In genomic region chr19:55549500-55550320, GRCh38 we compare ENCODE assay signal across 10 cellular contexts. TPM values are rescaled to one million over a fixed set of nuclear protein-coding genes. Genes with fewer than 3 reads are reported as not detected.
DNase-seq lines count a peak whose midpoint lies in the region; ATAC-seq, FAIRE-seq and TF ChIP-seq lines count a peak whose summit lies in the region.
"Had no signal": no experiment of that assay in that cellular context is flagged by ENCODE, and none has a peak within 500 bp of the region (broad histone marks: within the 10 kb centered on the region; RNA-seq: fewer than 3 reads in every experiment).

No MANE protein-coding gene starts in this region.

- no peaks in the 10 kb centered on the region for H3K36me3 ChIP-seq in heart left ventricle
- H3K36me3 ChIP-seq in ascending aorta, result no peaks in the 10 kb centered on the region

- intact Hi-C loops in heart left ventricle (cut with DNase I), result loop anchor here in 4 of 10 donors (5.0 kb wide), 3 partner anchors 33 to 48 kb away; partner anchors contain the start of genes FIZ1 (in 2 of the 4) and ZNF579 (in 1 of the 4)
- intact Hi-C loops in Right ventricle myocardium inferior (cut with DNase I), result loop anchor here (5.0 kb wide), 1 partner anchor 33 kb away; the partner anchor contains the start of gene ZNF579
- intact Hi-C loops in ascending aorta (cut with DNase I), result loop anchor here (1.0 kb wide), 2 partner anchors 31 to 32 kb away; partner anchors contain the start of gene ZNF579

- H3K4me1 Mint-ChIP-seq in activated CD8-positive, alpha-beta memory T cell treated with anti-CD3 and anti-CD28 coated beads, Interleukin-2, amount 10 ng/mL, durations not matched to agents 7 days and 5 days, result peaks cover 2% of the 10 kb centered on the region

- H3K27me3 Mint-ChIP-seq in activated CD8-positive, alpha-beta memory T cell treated with anti-CD3 and anti-CD28 coated beads, Interleukin-2, amount 10 ng/mL, durations not matched to agents 7 days and 5 days, result peaks cover 18% of the 10 kb centered on the region

- peak in 3 of 5 donors; percentile 36 to 64 (median 39) for DNase-seq in heart left ventricle
- no peak for DNase-seq in Right ventricle myocardium inferior (ENCODE audit: missing footprints)
- peak in 1 of 2 donors; percentile 77 for DNase-seq in ascending aorta (ENCODE audit: low spot score in 2 of 2)
- peak; percentile 85 for DNase-seq in iris pigment epithelial cell (ENCODE audit: low read depth)
- DNase-seq in urothelium cell line (ENCODE audit: low spot score), result peak; percentile 54
- no peak for DNase-seq in stimulated activated naive CD4-positive, alpha-beta T cell treated with Interleukin-2 at 50 U/mL for 16 hours (lab: John Stamatoyannopoulos, UW)
- DNase-seq in mucosa of gallbladder (ENCODE audit: low spot score), result no peak
- DNase-seq in activated CD8-positive, alpha-beta memory T cell treated with anti-CD3 and anti-CD28 coated beads, Interleukin-2, amount 10 ng/mL, durations not matched to agents 7 days and 5 days, result no peak

- H3K9me3 Mint-ChIP-seq in activated CD8-positive, alpha-beta memory T cell treated with anti-CD3 and anti-CD28 coated beads, Interleukin-2, amount 10 ng/mL, durations not matched to agents 7 days and 5 days (ENCODE audit: low read depth), result no peaks in the 10 kb centered on the region

- CTCF ChIA-PET in activated CD8-positive, alpha-beta memory T cell treated with anti-CD3 and anti-CD28 coated beads, Interleukin-2, amount 10 ng/mL, durations not matched to agents 7 days and 5 days (lab: Charles Lee), result no interaction called here

- H3K4me3 Mint-ChIP-seq in activated CD8-positive, alpha-beta memory T cell treated with anti-CD3 and anti-CD28 coated beads, Interleukin-2, amount 10 ng/mL, durations not matched to agents 7 days and 5 days, result no peak overlapping the region

- 19 to 34% (median 23%) methylated on average over 13 to 36 of the region's 36 CpGs for WGBS in heart left ventricle, 4 donors

- H3K4me1 ChIP-seq in heart left ventricle, result peaks cover 0 to 48% (median 30%) of the 10 kb centered on the region in 12 donors
- peaks cover 5 to 33% of the 10 kb centered on the region in 2 donors for H3K4me1 ChIP-seq in ascending aorta

- TF ChIP-seq CTCF in heart left ventricle (IDR thresholded peaks at IDR 0.05) (peak in 4 of 12 donors; percentile 7 to 22 (median 18)), ascending aorta (IDR thresholded peaks at IDR 0.05) (no peak)

- H3K9me3 ChIP-seq in heart left ventricle (no peaks in the 10 kb centered on the region), ascending aorta (no peaks in the 10 kb centered on the region)

- H3K27me3 ChIP-seq in heart left ventricle (peaks cover 0 to 6% (median 0%) of the 10 kb centered on the region in 9 donors), ascending aorta (no peaks in the 10 kb centered on the region)

- ATAC-seq in heart left ventricle (no peak), Right ventricle myocardium inferior (no peak)
- ATAC-seq in activated CD8-positive, alpha-beta memory T cell treated with anti-CD3 and anti-CD28 coated beads, Interleukin-2, amount 10 ng/mL, durations not matched to agents 7 days and 5 days, result no peak

- H3K36me3 Mint-ChIP-seq in activated CD8-positive, alpha-beta memory T cell treated with anti-CD3 and anti-CD28 coated beads, Interleukin-2, amount 10 ng/mL, durations not matched to agents 7 days and 5 days, result no peaks in the 10 kb centered on the region

- TF ChIP-seq POLR2A in heart left ventricle (IDR thresholded peaks at IDR 0.05), result no peak

- H3K4me3 ChIP-seq in heart left ventricle (peak overlapping the region in 10 of 12 donors; percentile 5 to 48 (median 36)), ascending aorta (peak overlapping the region; percentile 30 to 45)
- H3K4me3 ChIP-seq: skin epidermis had no signal

- H3K27ac ChIP-seq in heart left ventricle (peak overlapping the region in 11 of 12 donors; percentile 23 to 80 (median 66)), ascending aorta (peak overlapping the region; percentile 61 to 70)

- FAIRE-seq in urothelium cell line (lab: Jason Lieb, UNC), result peak; percentile 74

- no peak overlapping the region for H3K27ac Mint-ChIP-seq in activated CD8-positive, alpha-beta memory T cell treated with anti-CD3 and anti-CD28 coated beads, Interleukin-2, amount 10 ng/mL, durations not matched to agents 7 days and 5 days

RNA-seq across cellular contexts. Expression of gene SBK3, which starts 4.4 kb away (rescaled TPM):
- total RNA-seq in heart left ventricle, result 10 to 100 TPM in 3 of 9 donors, 1 to 10 TPM in 6; 2.4 to 14.3 (median 7.5) TPM
- 10 to 100 TPM in 1 of 2 donors, 1 to 10 TPM in 1; 5.9 to 12.4 TPM for polyA plus RNA-seq in heart left ventricle
- 17.6 TPM for total RNA-seq in Right ventricle myocardium inferior
- not detected for total RNA-seq in ascending aorta
- 0.20 TPM for total RNA-seq in mucosa of gallbladder
- not detected for total RNA-seq in activated CD8-positive, alpha-beta memory T cell treated with anti-CD3 and anti-CD28 coated beads, Interleukin-2, amount 10 ng/mL, durations not matched to agents 7 days and 5 days
- total RNA-seq: T-helper 2 cell treated with Interferon-gamma antibody and Interleukin-4, amounts not matched to agents 100 ng/mL and 5 ng/mL, for 36 hours had no signal

RNA-seq across cellular contexts. Expression of gene SBK2, which starts 12.8 kb away (rescaled TPM):
- total RNA-seq in heart left ventricle (1 to 10 TPM in 7 of 9 donors, under 1 TPM in 2; 0.68 to 2.6 (median 2.1) TPM), Right ventricle myocardium inferior (12.7 TPM), ascending aorta (not detected), mucosa of gallbladder (not detected)
- 10 to 100 TPM in 1 of 2 donors, under 1 TPM in 1; 0.80 to 12.6 TPM for polyA plus RNA-seq in heart left ventricle
- not detected for total RNA-seq in activated CD8-positive, alpha-beta memory T cell treated with anti-CD3 and anti-CD28 coated beads, Interleukin-2, amount 10 ng/mL, durations not matched to agents 7 days and 5 days
- total RNA-seq: T-helper 2 cell treated with Interferon-gamma antibody and Interleukin-4, amounts not matched to agents 100 ng/mL and 5 ng/mL, for 36 hours had no signal

RNA-seq across cellular contexts. Expression of gene ZNF579, which starts 30.9 kb away (rescaled TPM):
- total RNA-seq in heart left ventricle (10 to 100 TPM in 4 of 9 donors, 1 to 10 TPM in 5; 5.4 to 13.9 (median 9.8) TPM), Right ventricle myocardium inferior (13.1 TPM), ascending aorta (14.2 TPM), mucosa of gallbladder (35.0 TPM)
- 10 to 100 TPM in 1 of 2 donors, 1 to 10 TPM in 1; 7.9 to 10.9 TPM for polyA plus RNA-seq in heart left ventricle
- total RNA-seq in activated CD8-positive, alpha-beta memory T cell treated with anti-CD3 and anti-CD28 coated beads, Interleukin-2, amount 10 ng/mL, durations not matched to agents 7 days and 5 days, result 1 to 10 TPM; 5.6 to 7.5 TPM

RNA-seq across cellular contexts. Expression of gene FIZ1, which starts 49.6 kb away (rescaled TPM):
- total RNA-seq in heart left ventricle (10 to 100 TPM; 11.2 to 15.4 (median 12.9) TPM), Right ventricle myocardium inferior (14.8 TPM), ascending aorta (30.5 TPM), mucosa of gallbladder (22.7 TPM)
- 10 to 100 TPM in 1 of 2 donors, 1 to 10 TPM in 1; 10.0 to 16.7 TPM for polyA plus RNA-seq in heart left ventricle
- 10 to 100 TPM; 13.0 to 15.7 TPM for total RNA-seq in activated CD8-positive, alpha-beta memory T cell treated with anti-CD3 and anti-CD28 coated beads, Interleukin-2, amount 10 ng/mL, durations not matched to agents 7 days and 5 days

RNA-seq across cellular contexts. Expression of gene ZNF524, which starts 50.4 kb away (rescaled TPM):
- total RNA-seq in heart left ventricle, result 10 to 100 TPM; 11.0 to 34.7 (median 16.5) TPM
- 10 to 100 TPM; 30.6 to 33.9 TPM for polyA plus RNA-seq in heart left ventricle
- 16.9 TPM for total RNA-seq in Right ventricle myocardium inferior
- total RNA-seq in ascending aorta, result 28.6 TPM
- total RNA-seq in mucosa of gallbladder, result 37.8 TPM
- 10 to 100 TPM; 26.5 to 30.2 TPM for total RNA-seq in activated CD8-positive, alpha-beta memory T cell treated with anti-CD3 and anti-CD28 coated beads, Interleukin-2, amount 10 ng/mL, durations not matched to agents 7 days and 5 days

Comparison
In these comparisons a context has a peak if more than half of its experiments do, and no peak if none do; other contexts are left out.
1. DNase-seq: peak in heart left ventricle (3 of 5), iris pigment epithelial cell (single experiment) and urothelium cell line (single experiment); none in Right ventricle myocardium inferior (single experiment), stimulated activated naive CD4-positive, alpha-beta T cell treated with Interleukin-2 at 50 U/mL for 16 hours (single experiment), mucosa of gallbladder (single experiment) and activated CD8-positive, alpha-beta memory T cell treated with anti-CD3 and anti-CD28 coated beads, Interleukin-2, amount 10 ng/mL, durations not matched to agents 7 days and 5 days (single experiment).